ENCODE assay signal across 14 cellular contexts in genomic region chr11:126968915-126969314, GRCh38. TPM values are rescaled to one million over a fixed set of nuclear protein-coding genes. Genes with fewer than 3 reads are reported as not detected.
DNase-seq lines count a peak whose midpoint lies in the region; ATAC-seq and TF ChIP-seq lines count a peak whose summit lies in the region.
"Had no signal": no experiment of that assay in that cellular context is flagged by ENCODE, and none has a peak within 500 bp of the region (broad histone marks: within the 10 kb centered on the region; RNA-seq: fewer than 3 reads in every experiment).

No MANE protein-coding gene starts in this region.

- H3K4me1 Mint-ChIP-seq in naive thymus-derived CD4-positive, alpha-beta T cell = no peaks in the 10 kb centered on the region

- 0 out of 2 replicates have a peak, but pooled peaks have one; percentile 25 for TF ChIP-seq CTCF in WERI-Rb-1 (IDR thresholded peaks at IDR 0.05; ENCODE audit: low read depth, low read length)
- TF ChIP-seq CTCF in mucosa of descending colon (IDR thresholded peaks at IDR 0.05) = no peak

- no peak overlapping the region for H3K27ac ChIP-seq in WERI-Rb-1
- no peak overlapping the region for H3K27ac ChIP-seq in naive thymus-derived CD4-positive, alpha-beta T cell (ENCODE audit: low read depth, low read length)
- H3K27ac ChIP-seq: right atrium auricular region, SJSA1 had no signal

- H3K9me3 ChIP-seq in WERI-Rb-1 (ENCODE audit: severe bottlenecking) (peaks cover 2% of the 10 kb centered on the region), mucosa of descending colon (no peaks in the 10 kb centered on the region)
- no peaks in the 10 kb centered on the region for H3K9me3 ChIP-seq in naive thymus-derived CD4-positive, alpha-beta T cell (ENCODE audit: control insufficient read depth in 2 of 3, low read length in 3 of 3)
- H3K9me3 ChIP-seq: right atrium auricular region, SJSA1 had no signal

- peaks cover 0 to 9% (median 2%) of the 10 kb centered on the region in 11 donors for H3K9me3 Mint-ChIP-seq in naive thymus-derived CD4-positive, alpha-beta T cell

- no peak overlapping the region for H3K4me3 Mint-ChIP-seq in naive thymus-derived CD4-positive, alpha-beta T cell
- H3K4me3 Mint-ChIP-seq: brain had no signal

- ATAC-seq in mucosa of descending colon = no peak
- ATAC-seq in naive thymus-derived CD4-positive, alpha-beta T cell = no peak

- H3K36me3 Mint-ChIP-seq in naive thymus-derived CD4-positive, alpha-beta T cell = no peaks in the 10 kb centered on the region
- H3K36me3 Mint-ChIP-seq: CD4-positive, alpha-beta memory T cell had no signal

- H3K27me3 Mint-ChIP-seq in naive thymus-derived CD4-positive, alpha-beta T cell = peaks cover 14 to 56% (median 35%) of the 10 kb centered on the region in 5 donors
- H3K27me3 Mint-ChIP-seq: brain had no signal

- H3K4me1 ChIP-seq in mucosa of descending colon (ENCODE audit: low read depth) = no peaks in the 10 kb centered on the region
- H3K4me1 ChIP-seq in naive thymus-derived CD4-positive, alpha-beta T cell (ENCODE audit: control insufficient read depth in 2 of 2, insufficient read depth in 2 of 2, low read length in 2 of 2) = no peaks in the 10 kb centered on the region
- H3K4me1 ChIP-seq: right atrium auricular region had no signal

- no peaks in the 10 kb centered on the region for H3K36me3 ChIP-seq in WERI-Rb-1
- no peaks in the 10 kb centered on the region for H3K36me3 ChIP-seq in mucosa of descending colon (ENCODE audit: low read depth)
- H3K36me3 ChIP-seq in naive thymus-derived CD4-positive, alpha-beta T cell (ENCODE audit: control insufficient read depth in 2 of 3, insufficient read depth in 3 of 3, low read length in 3 of 3) = no peaks in the 10 kb centered on the region
- H3K36me3 ChIP-seq: right atrium auricular region, SJSA1 had no signal

- no peaks in the 10 kb centered on the region for H3K27me3 ChIP-seq in WERI-Rb-1 (ENCODE audit: insufficient read depth, low read depth, severe bottlenecking)
- H3K27me3 ChIP-seq in naive thymus-derived CD4-positive, alpha-beta T cell (ENCODE audit: control insufficient read depth in 2 of 2, insufficient read depth in 2 of 2, low read length in 2 of 2) = no peaks in the 10 kb centered on the region
- H3K27me3 ChIP-seq: right atrium auricular region, SJSA1 had no signal

- POLR2A ChIA-PET in HEK293T (lab: Yijun Ruan, JAX) = no interaction called here
- POLR2A ChIA-PET in naive thymus-derived CD4-positive, alpha-beta T cell (lab: Charles Lee) = no interaction called here

- CTCF ChIA-PET in HEK293T (lab: Yijun Ruan, JAX) = interaction anchor here (1.0 kb wide), 1 partner anchor 10 kb away, joined by 6 read pairs; no protein-coding TSS in a partner anchor
- CTCF ChIA-PET in naive thymus-derived CD4-positive, alpha-beta T cell (lab: Charles Lee) = no interaction called here

- intact Hi-C loops in mucosa of descending colon (cut with DNase I, micrococcal nuclease) = no loop called here
- intact Hi-C loops in naive thymus-derived CD4-positive, alpha-beta T cell (cut with micrococcal nuclease) = no loop called here

- H3K27ac Mint-ChIP-seq in naive thymus-derived CD4-positive, alpha-beta T cell = no peak overlapping the region
- H3K27ac Mint-ChIP-seq: CD4-positive, alpha-beta memory T cell had no signal

- DNase-seq in ELF-1 (ENCODE audit: low read depth, low spot score) (peak; percentile 81), HEK293T (ENCODE audit: extremely low spot score) (peak; percentile 11), WERI-Rb-1 (peak; percentile 18), iPS-NIHi7 (ENCODE audit: extremely low spot score) (peak; percentile 78), mucosa of descending colon (no peak)
- no peak for DNase-seq in activated CD8-positive, alpha-beta memory T cell treated with anti-CD3 and anti-CD28 coated beads for 24 hours
- no peak for DNase-seq in naive thymus-derived CD4-positive, alpha-beta T cell
- DNase-seq: CD4-positive, alpha-beta memory T cell; NCI-H1436 treated with DMSO at 0.1 percent for 48 hours; NCI-H748 treated with DMSO at 0.1 percent for 48 hours had no signal

- H3K4me3 ChIP-seq in WERI-Rb-1 (ENCODE audit: low read depth, low read length) (no peak overlapping the region), mucosa of descending colon (no peak overlapping the region)
- no peak overlapping the region for H3K4me3 ChIP-seq in naive thymus-derived CD4-positive, alpha-beta T cell (ENCODE audit: low read length)
- H3K4me3 ChIP-seq: right atrium auricular region, SJSA1 had no signal

TF ChIP-seq in HEK293T, 16 proteins besides CTCF, POLR2A, EP300 and RAD21:
- TF ChIP-seq SUZ12 (IDR thresholded peaks at IDR 0.05) (no peak), ZNF384 (IDR thresholded peaks at IDR 0.05) (no peak), PKNOX1 (IDR thresholded peaks at IDR 0.05) (no peak)

RNA-seq across cellular contexts. Expression of gene KIRREL3, which starts 31.7 kb away (rescaled TPM):
- 1 to 10 TPM in 1 of 3 donors, under 1 TPM in 2; 0.23 to 2.4 (median 0.70) TPM for total RNA-seq in mucosa of descending colon
- total RNA-seq in naive thymus-derived CD4-positive, alpha-beta T cell = not detected
- not detected for polyA plus RNA-seq in naive thymus-derived CD4-positive, alpha-beta T cell
- total RNA-seq: CD4-positive, alpha-beta memory T cell; subcutaneous adipose tissue had no signal
- polyA plus RNA-seq: CD4-positive, alpha-beta memory T cell had no signal

Comparison
In these comparisons a context has a peak if more than half of its experiments do, and no peak if none do; other contexts are left out.
1. DNase-seq: peak in ELF-1 (single experiment), HEK293T (single experiment), WERI-Rb-1 (single experiment) and iPS-NIHi7 (single experiment); none in activated CD8-positive, alpha-beta memory T cell treated with anti-CD3 and anti-CD28 coated beads for 24 hours (single experiment), mucosa of descending colon (0 of 3) and naive thymus-derived CD4-positive, alpha-beta T cell (0 of 9).